Comparison of ENCODE assay signal across 26 cellular contexts in genomic region chr20:62732766-62733165, GRCh38. TPM values are rescaled to one million over a fixed set of nuclear protein-coding genes. Genes with fewer than 3 reads are reported as not detected.
DNase-seq lines count a peak whose midpoint lies in the region; ATAC-seq lines count a peak whose summit lies in the region.
"Had no signal": no experiment of that assay in that cellular context is flagged by ENCODE, and none has a peak within 500 bp of the region (broad histone marks: within the 10 kb centered on the region; RNA-seq: fewer than 3 reads in every experiment).

No MANE protein-coding gene starts in this region.

- H3K9me3 Mint-ChIP-seq in central memory CD8-positive, alpha-beta T cell, result no peaks in the 10 kb centered on the region
- no peaks in the 10 kb centered on the region for H3K9me3 Mint-ChIP-seq in activated CD8-positive, alpha-beta memory T cell treated with anti-CD3 and anti-CD28 coated beads, Interleukin-2, amount 10 ng/mL, durations not matched to agents 7 days and 5 days (ENCODE audit: low read depth)
- H3K9me3 Mint-ChIP-seq: stimulated activated effector memory CD8-positive, alpha-beta T cell treated with anti-CD3 and anti-CD28 coated beads, Interleukin-12 subunit alpha, Interleukin-12 subunit beta, amount 100 ng/mL, for 72 hours had no signal

- ATAC-seq in central memory CD8-positive, alpha-beta T cell (replicated peaks; ENCODE audit: extremely low read depth, poor library complexity, severe bottlenecking), result no peak
- ATAC-seq in activated CD8-positive, alpha-beta memory T cell treated with anti-CD3 and anti-CD28 coated beads, Interleukin-2, amount 10 ng/mL, durations not matched to agents 7 days and 5 days, result no peak
- no peak for ATAC-seq in GM19324 (IDR thresholded peaks at IDR 0.05; ENCODE audit: low FRiP score, unreplicated experiment)
- ATAC-seq: gastrocnemius medialis; stimulated activated effector memory CD8-positive, alpha-beta T cell treated with anti-CD3 and anti-CD28 coated beads, Interleukin-12 subunit alpha, Interleukin-12 subunit beta, amount 100 ng/mL, for 72 hours had no signal

- H3K27me3 ChIP-seq in rectal smooth muscle tissue (ENCODE audit: control insufficient read depth, insufficient read depth, low read length), result no peaks in the 10 kb centered on the region
- H3K27me3 ChIP-seq: uterus had no signal

- no peaks in the 10 kb centered on the region for H3K9me3 ChIP-seq in KOPT-K1 (ENCODE audit: insufficient read depth, low read length, poor library complexity, severe bottlenecking)
- H3K9me3 ChIP-seq: esophagus squamous epithelium, gastrocnemius medialis, uterus had no signal

- H3K27me3 Mint-ChIP-seq in central memory CD8-positive, alpha-beta T cell, result no peaks in the 10 kb centered on the region
- H3K27me3 Mint-ChIP-seq in activated CD8-positive, alpha-beta memory T cell treated with anti-CD3 and anti-CD28 coated beads, Interleukin-2, amount 10 ng/mL, durations not matched to agents 7 days and 5 days, result peaks cover 60% of the 10 kb centered on the region
- H3K27me3 Mint-ChIP-seq: activated naive CD8-positive, alpha-beta T cell had no signal

- DNase-seq in activated naive CD4-positive, alpha-beta T cell treated with anti-CD3 and anti-CD28 coated beads, Interleukin-2, amount 50 U/mL, for 16 hours, result peak; percentile 2
- no peak for DNase-seq in activated naive CD4-positive, alpha-beta T cell (lab: John Stamatoyannopoulos, UW)
- DNase-seq in central memory CD8-positive, alpha-beta T cell (ENCODE audit: low spot score in 2 of 2), result no peak
- DNase-seq in activated CD8-positive, alpha-beta memory T cell treated with anti-CD3 and anti-CD28 coated beads, Interleukin-2, amount 10 ng/mL, durations not matched to agents 7 days and 5 days, result no peak
- DNase-seq in activated CD4-positive, CD25-positive, alpha-beta regulatory T cell (lab: John Stamatoyannopoulos, UW), result no peak
- DNase-seq: activated CD4-positive, alpha-beta T cell treated with anti-CD3 and anti-CD28 coated beads, Interleukin-2, amount 50 U/mL, for 4 hours; esophagus squamous epithelium; GOT3; IMR-90; mammary epithelial cell; naive B cell; NCI-H1105; NCI-H2029 treated with DMSO at 0.1 percent for 48 hours; NCI-H345; OCI-M1; stimulated activated CD4-positive, alpha-beta T cell treated with anti-CD3 and anti-CD28 coated beads, Interleukin-1b, Interleukin-23, amount 100 ng/mL, for 48 hours; uterus had no signal

- no peak overlapping the region for H3K4me3 Mint-ChIP-seq in central memory CD8-positive, alpha-beta T cell
- no peak overlapping the region for H3K4me3 Mint-ChIP-seq in activated CD8-positive, alpha-beta memory T cell treated with anti-CD3 and anti-CD28 coated beads, Interleukin-2, amount 10 ng/mL, durations not matched to agents 7 days and 5 days
- H3K4me3 Mint-ChIP-seq: activated naive CD8-positive, alpha-beta T cell; naive B cell; stimulated activated effector memory CD8-positive, alpha-beta T cell treated with anti-CD3 and anti-CD28 coated beads, Interleukin-12 subunit alpha, Interleukin-12 subunit beta, amount 100 ng/mL, for 72 hours had no signal

- CTCF ChIA-PET in activated CD8-positive, alpha-beta memory T cell treated with anti-CD3 and anti-CD28 coated beads, Interleukin-2, amount 10 ng/mL, durations not matched to agents 7 days and 5 days (lab: Charles Lee), result interaction anchor here (1.1 kb wide), 1 partner anchor 30 kb away, joined by 3 read pairs; no protein-coding TSS in a partner anchor

- H3K4me1 Mint-ChIP-seq in central memory CD8-positive, alpha-beta T cell, result peaks cover 6% of the 10 kb centered on the region
- H3K4me1 Mint-ChIP-seq in activated CD8-positive, alpha-beta memory T cell treated with anti-CD3 and anti-CD28 coated beads, Interleukin-2, amount 10 ng/mL, durations not matched to agents 7 days and 5 days, result peaks cover 37% of the 10 kb centered on the region

- H3K4me3 ChIP-seq in rectal smooth muscle tissue (ENCODE audit: low read length), result no peak overlapping the region
- H3K4me3 ChIP-seq: esophagus squamous epithelium, gastrocnemius medialis, skin epidermis, uterus had no signal

- H3K27ac Mint-ChIP-seq in central memory CD8-positive, alpha-beta T cell (ENCODE audit: low read depth), result peak overlapping the region; percentile 60
- no peak overlapping the region for H3K27ac Mint-ChIP-seq in activated CD8-positive, alpha-beta memory T cell treated with anti-CD3 and anti-CD28 coated beads, Interleukin-2, amount 10 ng/mL, durations not matched to agents 7 days and 5 days
- H3K27ac Mint-ChIP-seq: activated naive CD8-positive, alpha-beta T cell; naive B cell had no signal

- H3K4me1 ChIP-seq in rectal smooth muscle tissue (ENCODE audit: control insufficient read depth, insufficient read depth, low read length), result peaks cover 14% of the 10 kb centered on the region
- H3K4me1 ChIP-seq: esophagus squamous epithelium, gastrocnemius medialis, parathyroid adenoma, uterus had no signal

- peaks cover 3% of the 10 kb centered on the region for H3K36me3 Mint-ChIP-seq in central memory CD8-positive, alpha-beta T cell (ENCODE audit: insufficient read depth)
- H3K36me3 Mint-ChIP-seq in activated CD8-positive, alpha-beta memory T cell treated with anti-CD3 and anti-CD28 coated beads, Interleukin-2, amount 10 ng/mL, durations not matched to agents 7 days and 5 days, result no peaks in the 10 kb centered on the region
- H3K36me3 Mint-ChIP-seq: activated naive CD8-positive, alpha-beta T cell; naive B cell; stimulated activated effector memory CD8-positive, alpha-beta T cell treated with anti-CD3 and anti-CD28 coated beads, Interleukin-12 subunit alpha, Interleukin-12 subunit beta, amount 100 ng/mL, for 72 hours had no signal

- H3K27ac ChIP-seq in KOPT-K1 (ENCODE audit: low read depth, low read length, poor library complexity, severe bottlenecking) (peak overlapping the region; percentile 100), rectal smooth muscle tissue (ENCODE audit: low read depth, low read length) (peak overlapping the region; percentile 70)
- H3K27ac ChIP-seq: esophagus squamous epithelium, gastrocnemius medialis, HL-60, parathyroid adenoma, skin epidermis, uterus had no signal

- no peak overlapping the region for H3K9ac ChIP-seq in rectal smooth muscle tissue (ENCODE audit: low read length)
- H3K9ac ChIP-seq: parathyroid adenoma had no signal

- H3K36me3 ChIP-seq in KOPT-K1 (ENCODE audit: insufficient read depth, low read length) (no peaks in the 10 kb centered on the region), rectal smooth muscle tissue (ENCODE audit: control insufficient read depth, insufficient read depth, low read length) (no peaks in the 10 kb centered on the region)
- H3K36me3 ChIP-seq: esophagus squamous epithelium, gastrocnemius medialis, uterus had no signal

RNA-seq across cellular contexts. Expression of gene NTSR1, which starts 24.1 kb away (rescaled TPM):
- total RNA-seq in activated CD8-positive, alpha-beta memory T cell treated with anti-CD3 and anti-CD28 coated beads, Interleukin-2, amount 10 ng/mL, durations not matched to agents 7 days and 5 days, result not detected
- total RNA-seq: uterus had no signal
